In genomic region chr2:43877782-43878464, GRCh38 we compare ENCODE assay signal across 8 cellular contexts. TPM values are rescaled to one million over a fixed set of nuclear protein-coding genes. Genes with fewer than 3 reads are reported as not detected.
A peak's percentile ranks its signal among the peaks of the same experiment; 100 is the strongest.
DNase-seq lines count a peak whose midpoint lies in the region; ATAC-seq, FAIRE-seq and TF ChIP-seq lines count a peak whose summit lies in the region.

No MANE protein-coding gene starts in this region.

- H3K9me3 ChIP-seq in kidney (ENCODE audit: control insufficient read depth in 1 of 2, low read length in 2 of 2) = no peaks in the 10 kb centered on the region

- H3K36me3 Mint-ChIP-seq in stimulated activated memory B cell treated with anti-CD40 and anti-IgM and Interleukin-4, amounts not matched to agents 10 μg/mL and 1 μg/mL and 100 μg/mL, for 72 hours = no peaks in the 10 kb centered on the region

- H3K27ac Mint-ChIP-seq in stimulated activated memory B cell treated with anti-CD40 and anti-IgM and Interleukin-4, amounts not matched to agents 10 μg/mL and 1 μg/mL and 100 μg/mL, for 72 hours = no peak overlapping the region

- peaks cover 0 to 4% of the 10 kb centered on the region in 2 donors for H3K4me1 ChIP-seq in kidney (ENCODE audit: control insufficient read depth in 1 of 2, insufficient read depth in 1 of 2, low read depth in 1 of 2, low read length in 2 of 2)

- H3K27me3 Mint-ChIP-seq in stimulated activated memory B cell treated with anti-CD40 and anti-IgM and Interleukin-4, amounts not matched to agents 10 μg/mL and 1 μg/mL and 100 μg/mL, for 72 hours = peaks cover 24% of the 10 kb centered on the region

- intact Hi-C loops in kidney (cut with DNase I) = no loop called here

- no peak overlapping the region for H3K4me3 Mint-ChIP-seq in stimulated activated memory B cell treated with anti-CD40 and anti-IgM and Interleukin-4, amounts not matched to agents 10 μg/mL and 1 μg/mL and 100 μg/mL, for 72 hours

- H3K27me3 ChIP-seq in bronchial epithelial cell (ENCODE audit: control insufficient read depth, insufficient read depth, low read length) = no peaks in the 10 kb centered on the region

- no peaks in the 10 kb centered on the region for H3K9me3 Mint-ChIP-seq in stimulated activated memory B cell treated with anti-CD40 and anti-IgM and Interleukin-4, amounts not matched to agents 10 μg/mL and 1 μg/mL and 100 μg/mL, for 72 hours

- H3K27ac ChIP-seq in kidney (ENCODE audit: low read depth in 2 of 2, low read length in 2 of 2) = no peak overlapping the region

- H3K36me3 ChIP-seq in bronchial epithelial cell (ENCODE audit: control insufficient read depth, insufficient read depth, low read length) = no peaks in the 10 kb centered on the region
- H3K36me3 ChIP-seq in kidney (ENCODE audit: control insufficient read depth in 1 of 2, insufficient read depth in 2 of 2, low read length in 2 of 2) = no peaks in the 10 kb centered on the region

- H3K9ac ChIP-seq in kidney (ENCODE audit: low read length in 2 of 2) = no peak overlapping the region

- DNase-seq in NCI-H2107 treated with DMSO at 0.1 percent for 48 hours (lab: John Stamatoyannopoulos, UW; ENCODE audit: unreplicated experiment) = peak; percentile 64
- peak; percentile 49 for DNase-seq in bronchial epithelial cell (ENCODE audit: low read depth)
- DNase-seq in kidney = no peak
- peak; percentile 72 to 81 for DNase-seq in stimulated activated CD4-positive, alpha-beta T cell treated with anti-CD3 and anti-CD28 coated beads, Interleukin-2, amount 100 ng/mL, for 24 hours

- no peaks in the 10 kb centered on the region for H3K4me1 Mint-ChIP-seq in stimulated activated memory B cell treated with anti-CD40 and anti-IgM and Interleukin-4, amounts not matched to agents 10 μg/mL and 1 μg/mL and 100 μg/mL, for 72 hours

- H3K4me3 ChIP-seq in WI38 (ENCODE audit: low read depth, low read length) (no peak overlapping the region), bronchial epithelial cell (ENCODE audit: low read depth, low read length) (no peak overlapping the region), kidney (ENCODE audit: low read length in 2 of 2) (no peak overlapping the region)

- FAIRE-seq in bronchial epithelial cell (lab: Jason Lieb, UNC) (no peak), kidney (lab: Jason Lieb, UNC) (no peak)

- TF ChIP-seq CTCF in GM12872 (IDR thresholded peaks at IDR 0.05; ENCODE audit: insufficient read depth, low read depth, low read length) (peak; percentile 98), WI38 (IDR thresholded peaks at IDR 0.05; ENCODE audit: low read depth, low read length) (peak; percentile 99), bronchial epithelial cell (IDR thresholded peaks at IDR 0.05; ENCODE audit: insufficient read depth, low read length, severe bottlenecking) (peak; percentile 95), kidney (IDR thresholded peaks at IDR 0.05; ENCODE audit: borderline replicate concordance, extremely low read depth, insufficient read depth) (peak; percentile 94)

- ATAC-seq in HG02981 (IDR thresholded peaks at IDR 0.05; ENCODE audit: unreplicated experiment) = peak; percentile 70
- no peak for ATAC-seq in stimulated activated memory B cell treated with anti-CD40 and anti-IgM and Interleukin-4, amounts not matched to agents 10 μg/mL and 1 μg/mL and 100 μg/mL, for 72 hours

RNA-seq across cellular contexts. Expression of gene ABCG8, which starts 39.2 kb away (rescaled TPM):
- total RNA-seq in bronchial epithelial cell (under 0.01 TPM in 1 of 2 replicates, not detected in the other), kidney (0.13 TPM)
- polyA plus RNA-seq in kidney (ENCODE audit: insufficient read depth, low read depth, low replicate concordance) = 0.09 TPM

RNA-seq across cellular contexts. Expression of gene ABCG5, which starts 39.3 kb away (rescaled TPM):
- total RNA-seq in bronchial epithelial cell (not detected in 2 replicates), kidney (not detected)
- polyA plus RNA-seq in kidney (ENCODE audit: insufficient read depth, low read depth, low replicate concordance) = not detected
